In the genomic region with DNA sequence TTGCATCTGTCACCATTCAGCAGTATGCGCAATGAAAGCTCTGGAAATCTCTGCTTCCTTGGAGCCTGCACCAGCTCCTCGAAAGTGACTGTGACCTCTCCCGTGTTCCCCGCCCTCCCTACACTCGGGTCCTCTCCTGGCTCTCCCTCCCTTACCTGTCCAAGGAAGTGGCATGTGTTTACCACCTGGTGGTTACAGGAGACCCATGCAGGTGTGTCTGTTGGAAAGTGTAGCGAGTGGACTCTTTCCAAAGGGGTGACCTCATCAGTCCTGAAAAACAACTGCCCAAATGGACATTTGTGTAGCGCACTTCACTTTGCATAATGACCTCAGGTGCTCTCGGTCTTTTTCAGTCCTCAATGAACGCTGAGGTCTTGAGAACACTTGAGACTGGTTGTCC, we compare ENCODE assay signal across 1 cellular context.
TF ChIP-seq lines count a peak whose summit lies in the region.

No MANE protein-coding gene starts in this region.

TF ChIP-seq in H1, 55 proteins besides CTCF, POLR2A, EP300 and RAD21 (continued from another document):
- TF ChIP-seq BRCA1 (IDR thresholded peaks at IDR 0.05; ENCODE audit: low read depth, low read length): no peak
- no peak for TF ChIP-seq JUND (IDR thresholded peaks at IDR 0.05; ENCODE audit: low read length)
- TF ChIP-seq TAF7 (optimal IDR thresholded peaks at IDR 0.05; ENCODE audit: borderline replicate concordance, low read depth, low read length): no peak
- no peak for TF ChIP-seq SP4 (IDR thresholded peaks at IDR 0.05; ENCODE audit: low read length)
- TF ChIP-seq TBP (IDR thresholded peaks at IDR 0.05; ENCODE audit: low read depth, low read length): no peak
- no peak for TF ChIP-seq CBX8 (IDR thresholded peaks at IDR 0.05; ENCODE audit: borderline replicate concordance, low read depth, low read length)
- TF ChIP-seq, protein P1, sequence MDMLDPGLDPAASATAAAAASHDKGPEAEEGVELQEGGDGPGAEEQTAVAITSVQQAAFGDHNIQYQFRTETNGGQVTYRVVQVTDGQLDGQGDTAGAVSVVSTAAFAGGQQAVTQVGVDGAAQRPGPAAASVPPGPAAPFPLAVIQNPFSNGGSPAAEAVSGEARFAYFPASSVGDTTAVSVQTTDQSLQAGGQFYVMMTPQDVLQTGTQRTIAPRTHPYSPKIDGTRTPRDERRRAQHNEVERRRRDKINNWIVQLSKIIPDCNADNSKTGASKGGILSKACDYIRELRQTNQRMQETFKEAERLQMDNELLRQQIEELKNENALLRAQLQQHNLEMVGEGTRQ (IDR thresholded peaks at IDR 0.05; ENCODE audit: low read length): no peak
- no peak for TF ChIP-seq ZNF274 (IDR thresholded peaks at IDR 0.05; ENCODE audit: borderline replicate concordance, extremely low read depth, low read length)
